ENCODE assay signal across 8 cellular contexts in genomic region chr18:79402977-79403722, GRCh38. TPM values are rescaled to one million over a fixed set of nuclear protein-coding genes. Genes with fewer than 3 reads are reported as not detected.
DNase-seq lines count a peak whose midpoint lies in the region; ATAC-seq and TF ChIP-seq lines count a peak whose summit lies in the region.

No MANE protein-coding gene starts in this region.

- peaks cover 51% of the 10 kb centered on the region for H3K4me1 ChIP-seq in upper lobe of right lung

- H3K27ac Mint-ChIP-seq in central memory CD8-positive, alpha-beta T cell (ENCODE audit: low read depth), result peak overlapping the region; percentile 69
- peak overlapping the region; percentile 99 for H3K27ac Mint-ChIP-seq in memory B cell

- intact Hi-C loops in upper lobe of right lung (cut with DNase I), result no loop called here

- no peaks in the 10 kb centered on the region for H3K27me3 Mint-ChIP-seq in central memory CD8-positive, alpha-beta T cell
- no peaks in the 10 kb centered on the region for H3K27me3 Mint-ChIP-seq in memory B cell

- peaks cover 52% of the 10 kb centered on the region for H3K4me1 Mint-ChIP-seq in central memory CD8-positive, alpha-beta T cell
- peaks cover 48% of the 10 kb centered on the region for H3K4me1 Mint-ChIP-seq in memory B cell

- H3K9me3 Mint-ChIP-seq in central memory CD8-positive, alpha-beta T cell, result no peaks in the 10 kb centered on the region
- no peaks in the 10 kb centered on the region for H3K9me3 Mint-ChIP-seq in memory B cell

- H3K36me3 Mint-ChIP-seq in central memory CD8-positive, alpha-beta T cell (ENCODE audit: insufficient read depth), result peaks cover 32% of the 10 kb centered on the region
- peaks cover 13% of the 10 kb centered on the region for H3K36me3 Mint-ChIP-seq in memory B cell

- TF ChIP-seq CTCF in upper lobe of right lung (IDR thresholded peaks at IDR 0.05), result no peak

- DNase-seq in AG08396 (ENCODE audit: low spot score), result peak; percentile 74
- DNase-seq in MG63, result peak; percentile 71
- DNase-seq in central memory CD8-positive, alpha-beta T cell (ENCODE audit: low spot score in 2 of 2), result no peak
- no peak for DNase-seq in memory B cell (ENCODE audit: low spot score in 2 of 2)
- peak; percentile 75 for DNase-seq in upper lobe of right lung
- DNase-seq in NCI-H1048 (lab: John Stamatoyannopoulos, UW), result no peak
- no peak for DNase-seq in H4 (ENCODE audit: low spot score)

- H3K27me3 ChIP-seq in MG63 (no peaks in the 10 kb centered on the region), upper lobe of right lung (no peaks in the 10 kb centered on the region)

- H3K9me3 ChIP-seq in MG63 (no peaks in the 10 kb centered on the region), upper lobe of right lung (no peaks in the 10 kb centered on the region)

- H3K36me3 ChIP-seq in MG63, result no peaks in the 10 kb centered on the region
- no peaks in the 10 kb centered on the region for H3K36me3 ChIP-seq in upper lobe of right lung

- peak overlapping the region; percentile 92 for H3K4me3 Mint-ChIP-seq in central memory CD8-positive, alpha-beta T cell
- peak overlapping the region; percentile 90 for H3K4me3 Mint-ChIP-seq in memory B cell

- no peak for ATAC-seq in central memory CD8-positive, alpha-beta T cell (replicated peaks; ENCODE audit: extremely low read depth, poor library complexity, severe bottlenecking)
- ATAC-seq in memory B cell (ENCODE audit: low read depth) (no peak), upper lobe of right lung (peak; percentile 54), GM19395 (IDR thresholded peaks at IDR 0.05; ENCODE audit: unreplicated experiment) (no peak)

- peak overlapping the region; percentile 80 for H3K27ac ChIP-seq in upper lobe of right lung

- H3K4me3 ChIP-seq in MG63 (no peak overlapping the region), upper lobe of right lung (peak overlapping the region; percentile 12)

RNA-seq across cellular contexts. Expression of gene NFATC1, which starts 7.4 kb away (rescaled TPM):
- 4.5 and 6.9 TPM in 2 replicates for total RNA-seq in MG63 (2014; rRNA removed; shearing (Covaris generic); ENCODE audit: low replicate concordance)
- total RNA-seq in upper lobe of right lung, result 16.6 TPM
- total RNA-seq in H4 (2014; rRNA removed; shearing (Covaris generic)), result 3.2 and 4.3 TPM in 2 replicates

Comparison
In these comparisons a context has a peak if more than half of its experiments do, and no peak if none do; other contexts are left out.
1. DNase-seq: peak in AG08396 (single experiment), MG63 (single experiment) and upper lobe of right lung (single experiment); none in central memory CD8-positive, alpha-beta T cell (0 of 2), memory B cell (0 of 2), NCI-H1048 (single experiment) and H4 (single experiment).